In genomic region chr10:96972264-96972663, GRCh38 we compare ENCODE assay signal across 22 cellular contexts.
"Had no signal": no experiment of that assay in that cellular context is flagged by ENCODE, and none has a peak within 500 bp of the region (broad histone marks: within the 10 kb centered on the region; RNA-seq: fewer than 3 reads in every experiment).

No MANE protein-coding gene starts in this region.

- ATAC-seq: activated CD4-positive, alpha-beta T cell treated with anti-CD3 and anti-CD28 coated beads for 36 hours; activated naive CD4-positive, alpha-beta T cell treated with anti-CD3 and anti-CD28 coated beads, Interleukin-2, amount 50 U/mL, for 72 hours; activated T-cell treated with anti-CD3 and anti-CD28 coated beads, Interleukin-2, amount 50 U/mL, for 72 hours; gastrocnemius medialis; left lung; mucosa of descending colon; natural killer cell treated with Interleukin-12 subunit alpha and Interleukin-12 subunit beta and Interleukin-15 and Interleukin-18, amount 100 ng/mL, for 72 hours; stimulated activated effector memory CD8-positive, alpha-beta T cell treated with anti-CD3 and anti-CD28 coated beads, Interleukin-12 subunit alpha, Interleukin-12 subunit beta, amount 100 ng/mL, for 72 hours had no signal

- H3K4me3 ChIP-seq: gastrocnemius medialis, left lung, lung, mucosa of descending colon, ovary, sigmoid colon, uterus had no signal

- H3K9me3 ChIP-seq: gastrocnemius medialis, left lung, mucosa of descending colon, ovary, sigmoid colon, uterus had no signal

- H3K27me3 ChIP-seq: gastrocnemius medialis, left lung, ovary, sigmoid colon, uterus had no signal

- H3K36me3 ChIP-seq: gastrocnemius medialis, left lung, ovary, sigmoid colon, uterus had no signal

- H3K27ac ChIP-seq: epithelial cell of prostate, gastrocnemius medialis, left lung, ovary, sigmoid colon, uterus had no signal

- DNase-seq: activated CD4-positive, alpha-beta T cell treated with anti-CD3 and anti-CD28 coated beads for 36 hours; activated CD4-positive, alpha-beta T cell treated with anti-CD3 and anti-CD28 coated beads, Interleukin-2, amount 50 U/mL, for 4 hours; activated CD4-positive, CD25-positive, alpha-beta regulatory T cell; activated naive CD4-positive, alpha-beta T cell; activated T-cell treated with anti-CD3 and anti-CD28 coated beads for 4 hours; activated T-cell treated with anti-CD3 and anti-CD28 coated beads, Interleukin-2, amount 50 U/mL, for 72 hours; effector CD8-positive, alpha-beta T cell; gastrocnemius medialis; hippocampal formation; left lung; mucosa of descending colon; ovary; sigmoid colon; small intestine; stimulated activated CD4-positive, alpha-beta T cell treated with anti-CD3 and anti-CD28 coated beads, Interleukin-4, amount 100 ng/mL, for 24 hours; substantia nigra; uterus had no signal

- H3K4me1 ChIP-seq: gastrocnemius medialis, left lung, sigmoid colon, uterus had no signal
